Comparison of ENCODE assay signal across 2 cellular contexts in the genomic region with DNA sequence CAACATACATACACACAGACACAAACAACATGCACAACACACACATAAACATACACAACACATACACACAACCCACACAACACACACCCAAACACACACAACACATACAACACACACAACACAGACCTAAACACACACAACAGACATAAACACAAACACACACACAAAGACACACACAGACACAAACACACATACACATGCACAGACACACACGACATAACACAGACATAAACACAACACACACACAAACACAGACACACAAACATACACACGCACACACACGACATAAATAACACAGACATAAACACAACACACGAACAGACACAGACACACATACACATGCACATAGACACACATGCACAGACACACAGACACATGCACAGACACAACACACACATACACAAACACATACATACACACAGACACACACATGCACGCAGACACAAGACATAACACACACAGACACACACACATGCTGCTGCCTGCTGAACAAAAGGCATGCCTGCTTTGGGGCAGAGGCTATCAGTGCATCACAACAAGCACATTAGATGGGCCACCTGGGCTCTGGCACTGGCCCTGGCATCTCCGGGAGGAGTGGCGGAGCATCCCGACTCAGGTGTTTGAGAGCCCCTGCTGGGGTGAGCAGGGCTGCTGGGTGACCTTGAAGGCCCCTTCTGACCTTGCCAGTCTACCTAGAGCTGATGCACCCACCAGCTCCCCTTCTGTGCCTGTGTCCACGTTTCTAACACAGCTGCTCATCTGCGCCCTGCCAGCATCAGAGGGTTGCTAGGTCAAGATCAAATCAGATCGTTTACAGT.
TF ChIP-seq lines count a peak whose summit lies in the region.

No MANE protein-coding gene starts in this region.

TF ChIP-seq in HEK293T, 16 proteins besides CTCF, POLR2A, EP300 and RAD21:
- TF ChIP-seq HDGF (IDR thresholded peaks at IDR 0.05; ENCODE audit: borderline replicate concordance) (no peak), FOXM1 (IDR thresholded peaks at IDR 0.05; ENCODE audit: borderline replicate concordance) (no peak), TARDBP (IDR thresholded peaks at IDR 0.05) (peak; percentile 88)

TF ChIP-seq in H1, 55 proteins besides CTCF, POLR2A, EP300 and RAD21:
- peak; percentile 33; the same call in 1 of the 2 replicates for TF ChIP-seq POLR2AphosphoS5 (IDR thresholded peaks at IDR 0.05; ENCODE audit: low read depth, low read length)
- TF ChIP-seq CHD2 (IDR thresholded peaks at IDR 0.05; ENCODE audit: low read length): no peak
